ENCODE assay signal across 18 cellular contexts in genomic region chr3:187042874-187043458, GRCh38.
DNase-seq lines count a peak whose midpoint lies in the region; ATAC-seq, FAIRE-seq and TF ChIP-seq lines count a peak whose summit lies in the region.
"Had no signal": no experiment of that assay in that cellular context is flagged by ENCODE, and none has a peak within 500 bp of the region (broad histone marks: within the 10 kb centered on the region; RNA-seq: fewer than 3 reads in every experiment).

No MANE protein-coding gene starts in this region.

- peaks cover 12 to 35% of the 10 kb centered on the region in 2 experiments for H3K36me3 ChIP-seq in HepG2 (replicated peaks in 1 of 2; ENCODE audit: control insufficient read depth in 1 of 2, insufficient read depth in 2 of 2, low read length in 2 of 2)

- CTCF ChIA-PET in activated CD4-positive, alpha-beta memory T cell treated with anti-CD3 and anti-CD28 coated beads, Interleukin-2, amount 10 ng/mL, durations not matched to agents 7 days and 5 days (lab: Charles Lee) = interaction anchor here (0.9 to 1.8 kb wide), 2 partner anchors 16 to 24 kb away, joined by 3 to 7 read pairs; no protein-coding TSS in a partner anchor
- CTCF ChIA-PET in HepG2 (lab: Yijun Ruan, JAX; ENCODE audit: low intra/inter-chr PET ratio, low total read pairs) = no interaction called here
- CTCF ChIA-PET in Calu3 (lab: Charles Lee) = interaction anchor here (1.0 kb wide), 1 partner anchor 122 kb away, joined by 3 read pairs; no protein-coding TSS in a partner anchor

- peak overlapping the region; percentile 86 for H3K9ac ChIP-seq in HepG2 (ENCODE audit: insufficient read depth, low read depth, low read length)
- H3K9ac ChIP-seq: GM23248 had no signal

- TF ChIP-seq RAD21 in HepG2 (CRISPR knock-in tag; IDR thresholded peaks at IDR 0.05) = no peak

- H3K79me2 ChIP-seq in HepG2 (ENCODE audit: insufficient read depth, low read length) = peaks cover 90% of the 10 kb centered on the region

- peaks cover 0 to 3% (median 0%) of the 10 kb centered on the region in 7 donors for H3K9me3 Mint-ChIP-seq in CD14-positive monocyte
- H3K9me3 Mint-ChIP-seq in activated CD4-positive, alpha-beta memory T cell treated with anti-CD3 and anti-CD28 coated beads, Interleukin-2, amount 10 ng/mL, durations not matched to agents 7 days and 5 days = no peaks in the 10 kb centered on the region
- H3K9me3 Mint-ChIP-seq in Calu3 (ENCODE audit: low read depth, unreplicated experiment) = peaks cover 5% of the 10 kb centered on the region
- H3K9me3 Mint-ChIP-seq: nephron had no signal

- 91% methylated on average over 8 of the region's 8 CpGs for WGBS in HepG2 (ENCODE audit: low lambda C conversion rate)

- ATAC-seq in HepG2 = no peak
- ATAC-seq: left ventricle myocardium superior, right cardiac atrium had no signal

- POLR2A ChIA-PET in activated CD4-positive, alpha-beta memory T cell treated with anti-CD3 and anti-CD28 coated beads, Interleukin-2, amount 10 ng/mL, durations not matched to agents 7 days and 5 days (lab: Charles Lee) = interaction anchor here (1.3 to 9.7 kb wide), 3 partner anchors 12 to 111 kb away, joined by 3 to 108 read pairs (median 5); no protein-coding TSS in a partner anchor
- POLR2A ChIA-PET in HepG2 (lab: Yijun Ruan, JAX) = no interaction called here

- peaks cover 5% of the 10 kb centered on the region for H4K20me1 ChIP-seq in HepG2 (ENCODE audit: insufficient read depth, low read length)

- intact Hi-C loops in CD14-positive monocyte (cut with micrococcal nuclease) (no loop called here), HepG2 (cut with micrococcal nuclease; ENCODE audit: unreplicated experiment) (loop anchor here (5.0 kb wide), 2 partner anchors 66 to 111 kb away; partner anchors contain the start of gene ST6GAL1), Calu3 (cut with micrococcal nuclease; ENCODE audit: unreplicated experiment) (no loop called here)

- H3K4me3 ChIP-seq in GM08714 (ENCODE audit: low read length) = peak overlapping the region; percentile 0; the same call in 1 of the 2 replicates
- H3K4me3 ChIP-seq in HepG2 (replicated peaks in 1 of 3; ENCODE audit: insufficient read depth in 1 of 3, low read depth in 2 of 3, low read length in 3 of 3) = peak overlapping the region; percentile 19 to 62 (median 39); a peak in 5 of 6 replicates
- H3K4me3 ChIP-seq: GM23248 had no signal

- in situ Hi-C loops in HepG2 (cut with HindIII; ENCODE audit: extremely low pct_ligation_motif_present, low pct_unique_long_range_greater_than_20kb) = no loop called here

- FAIRE-seq in HepG2 (lab: Jason Lieb, UNC) = no peak
- FAIRE-seq: G401.6 had no signal

- no peak for TF ChIP-seq CTCF in CD14-positive monocyte (IDR thresholded peaks at IDR 0.05)
- no peak for TF ChIP-seq CTCF in HepG2 (CRISPR knock-in tag; IDR thresholded peaks at IDR 0.05)
- no peak for TF ChIP-seq CTCF in Calu3 (IDR thresholded peaks at IDR 0.05; ENCODE audit: unreplicated experiment)

- no peak for TF ChIP-seq POLR2A in HepG2 (IDR thresholded peaks at IDR 0.05; ENCODE audit: insufficient read depth in 1 of 2, low read depth in 2 of 2, low read length in 2 of 2)

- H3K4me1 Mint-ChIP-seq in CD14-positive monocyte (peaks cover 43% of the 10 kb centered on the region), Calu3 (ENCODE audit: low read depth, unreplicated experiment) (peaks cover 15% of the 10 kb centered on the region)
- peaks cover 83% of the 10 kb centered on the region for H3K4me1 Mint-ChIP-seq in activated CD4-positive, alpha-beta memory T cell treated with anti-CD3 and anti-CD28 coated beads, Interleukin-2, amount 10 ng/mL, durations not matched to agents 7 days and 5 days
- H3K4me1 Mint-ChIP-seq: nephron had no signal

- BruUV-seq in HepG2 (replicated peaks; lab: Mats Ljungman, UMichigan) = no TSS peak
- no TSS peak for BruUV-seq in Calu3 (replicated peaks; lab: Mats Ljungman, UMichigan)

- no peaks in the 10 kb centered on the region for H3K9me3 ChIP-seq in HepG2 (ENCODE audit: low read length)

- H3K27me3 ChIP-seq in HepG2 (ENCODE audit: control insufficient read depth in 1 of 2, insufficient read depth in 2 of 2, low read length in 2 of 2) = no peaks in the 10 kb centered on the region; a peak in 1 of 5 replicates

- peak overlapping the region; percentile 99 for H3K27ac ChIP-seq in HepG2 (ENCODE audit: extremely low read length, insufficient read depth, low read length)
- H3K27ac ChIP-seq: GM23248 had no signal

- no peak overlapping the region for H2AFZ ChIP-seq in HepG2 (ENCODE audit: low read length)
- H2AFZ ChIP-seq: GM23248 had no signal

- TF ChIP-seq EP300 in HepG2 (IDR thresholded peaks at IDR 0.05; ENCODE audit: low read depth in 2 of 2, low read length in 2 of 2) = no peak
- no peak for TF ChIP-seq EP300 in HepG2 (CRISPR knock-in tag; IDR thresholded peaks at IDR 0.05; ENCODE audit: borderline replicate concordance)

- DNase-seq in CD14-positive monocyte (ENCODE audit: low spot score) (no peak), HepG2 (ENCODE audit: low spot score) (no peak), NCI-H2227 (lab: John Stamatoyannopoulos, UW; ENCODE audit: unreplicated experiment) (no peak), germinal center (ENCODE audit: low spot score) (no peak), NCI-H2107 treated with DMSO at 0.1 percent for 48 hours (lab: John Stamatoyannopoulos, UW; ENCODE audit: unreplicated experiment) (no peak), Calu3 (no peak)
- DNase-seq in activated CD4-positive, alpha-beta memory T cell treated with anti-CD3 and anti-CD28 coated beads, Interleukin-2, amount 10 ng/mL, durations not matched to agents 7 days and 5 days = no peak
- DNase-seq: activated CD4-positive, alpha-beta T cell treated with anti-CD3 and anti-CD28 coated beads for 4 hours; dermis blood vessel endothelial cell; GM23248; left ventricle myocardium superior; NCI-H1105 treated with DMSO at 0.1 percent for 48 hours; NCI-H446 treated with DMSO at 0.1 percent for 48 hours; right cardiac atrium; stimulated activated CD4-positive, alpha-beta T cell treated with anti-CD3 and anti-CD28 coated beads, Interleukin-2, amount 100 ng/mL, for 48 hours had no signal

- H3K27me3 Mint-ChIP-seq in CD14-positive monocyte (ENCODE audit: low read depth in 3 of 3) = no peaks in the 10 kb centered on the region
- no peaks in the 10 kb centered on the region for H3K27me3 Mint-ChIP-seq in activated CD4-positive, alpha-beta memory T cell treated with anti-CD3 and anti-CD28 coated beads, Interleukin-2, amount 10 ng/mL, durations not matched to agents 7 days and 5 days
- H3K27me3 Mint-ChIP-seq in Calu3 (ENCODE audit: unreplicated experiment) = no peaks in the 10 kb centered on the region

- H3K4me2 ChIP-seq in HepG2 (ENCODE audit: low read depth, low read length) = peak overlapping the region; percentile 100

- H3K36me3 Mint-ChIP-seq in CD14-positive monocyte = peaks cover 51 to 52% of the 10 kb centered on the region in 2 donors
- peaks cover 90% of the 10 kb centered on the region for H3K36me3 Mint-ChIP-seq in activated CD4-positive, alpha-beta memory T cell treated with anti-CD3 and anti-CD28 coated beads, Interleukin-2, amount 10 ng/mL, durations not matched to agents 7 days and 5 days (ENCODE audit: low read depth)
- no peaks in the 10 kb centered on the region for H3K36me3 Mint-ChIP-seq in Calu3 (ENCODE audit: insufficient read depth, unreplicated experiment)

- peak overlapping the region; percentile 65 to 93 (median 81) for H3K27ac Mint-ChIP-seq in CD14-positive monocyte
- H3K27ac Mint-ChIP-seq in activated CD4-positive, alpha-beta memory T cell treated with anti-CD3 and anti-CD28 coated beads, Interleukin-2, amount 10 ng/mL, durations not matched to agents 7 days and 5 days = peak overlapping the region; percentile 98
- H3K27ac Mint-ChIP-seq in Calu3 (ENCODE audit: unreplicated experiment) = no peak overlapping the region

- H3K4me1 ChIP-seq in HepG2 (ENCODE audit: insufficient read depth, low read length) = peaks cover 89% of the 10 kb centered on the region

- H3K4me3 Mint-ChIP-seq in CD14-positive monocyte (no peak overlapping the region), Calu3 (ENCODE audit: low read depth, unreplicated experiment) (no peak overlapping the region)
- H3K4me3 Mint-ChIP-seq in activated CD4-positive, alpha-beta memory T cell treated with anti-CD3 and anti-CD28 coated beads, Interleukin-2, amount 10 ng/mL, durations not matched to agents 7 days and 5 days = peak overlapping the region; percentile 50
- H3K4me3 Mint-ChIP-seq: nephron had no signal

TF ChIP-seq in HepG2, 621 proteins besides CTCF, POLR2A, EP300 and RAD21 (continues in another document):
- peak; percentile 98 for TF ChIP-seq ZBTB38 (CRISPR knock-in tag; IDR thresholded peaks at IDR 0.05)
- 0 out of 2 replicates have a peak, but pooled peaks have one; percentile 31 for TF ChIP-seq SALL2 (CRISPR knock-in tag; IDR thresholded peaks at IDR 0.05)
- TF ChIP-seq THAP7 (CRISPR knock-in tag; IDR thresholded peaks at IDR 0.05) = no peak
- 0 out of 2 replicates have a peak, but pooled peaks have one; percentile 84 for TF ChIP-seq DNMT3B (CRISPR knock-in tag; conservative IDR thresholded peaks at IDR 0.05)
- TF ChIP-seq ELK4 (CRISPR knock-in tag; IDR thresholded peaks at IDR 0.05; ENCODE audit: borderline replicate concordance) = no peak
- 0 out of 2 replicates have a peak, but pooled peaks have one; percentile 59 for TF ChIP-seq ZNF598 (CRISPR knock-in tag; IDR thresholded peaks at IDR 0.05; ENCODE audit: borderline replicate concordance)
